10 cellular contexts compared by ENCODE assay signal in the genomic region with DNA sequence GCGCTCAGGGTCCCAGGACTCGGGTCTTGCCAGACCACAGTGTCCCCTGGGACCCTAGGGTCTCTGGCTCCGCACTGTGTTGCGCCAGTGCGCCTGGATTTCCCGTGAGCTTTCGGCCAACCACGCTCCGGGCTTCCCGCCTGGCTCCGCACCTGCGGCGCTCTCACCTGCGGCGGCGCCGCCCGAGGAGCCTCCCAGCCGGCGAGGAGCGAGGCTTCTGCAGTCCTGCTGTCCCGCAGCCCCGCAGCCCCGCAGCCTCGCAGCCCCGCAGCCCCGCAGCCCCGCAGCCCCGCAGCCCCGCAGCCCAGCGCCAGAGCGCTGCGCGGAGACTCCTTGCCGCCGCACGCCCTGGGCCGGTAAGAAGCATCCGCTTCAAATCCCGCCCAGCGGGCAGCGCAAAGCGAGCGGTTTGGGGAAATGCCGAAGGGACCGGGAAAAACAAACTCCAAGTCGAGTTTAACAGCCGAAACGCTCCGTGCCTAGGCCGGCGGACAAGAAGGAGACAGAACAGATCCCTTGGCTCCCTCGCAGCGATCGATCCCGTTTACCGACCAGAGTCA. TPM values are rescaled to one million over a fixed set of nuclear protein-coding genes. Genes with fewer than 3 reads are reported as not detected.
DNase-seq lines count a peak whose midpoint lies in the region; TF ChIP-seq lines count a peak whose summit lies in the region.
"Had no signal": no experiment of that assay in that cellular context is flagged by ENCODE, and none has a peak within 500 bp of the region (broad histone marks: within the 10 kb centered on the region; RNA-seq: fewer than 3 reads in every experiment).

No MANE protein-coding gene starts in this region.

- no peak overlapping the region for H3K27ac ChIP-seq in osteoblast (ENCODE audit: low read depth, low read length)

- H3K4me3 ChIP-seq in AG09309 (ENCODE audit: control insufficient read depth, low read depth, low read length), result peak overlapping the region; percentile 40
- H3K4me3 ChIP-seq in choroid plexus epithelial cell (ENCODE audit: low read depth, low read length), result peak overlapping the region; percentile 8
- H3K4me3 ChIP-seq in osteoblast (ENCODE audit: insufficient read depth, low read length), result peak overlapping the region; percentile 62

- peak overlapping the region; percentile 54 for H2AFZ ChIP-seq in osteoblast (ENCODE audit: low read length)

- peak overlapping the region; percentile 73 for H3K4me2 ChIP-seq in osteoblast (ENCODE audit: insufficient read depth, low read length)

- no peaks in the 10 kb centered on the region for H3K9me3 ChIP-seq in osteoblast (ENCODE audit: low read depth, low read length)

- H4K20me1 ChIP-seq in osteoblast (ENCODE audit: insufficient read depth, low read length), result no peaks in the 10 kb centered on the region

- no peak for DNase-seq in AG09309 (ENCODE audit: low read depth)
- peak; percentile 41 for DNase-seq in GM20000 (ENCODE audit: low spot score)
- no peak for DNase-seq in choroid plexus epithelial cell (ENCODE audit: low read depth)
- peak; percentile 95 for DNase-seq in osteoblast (ENCODE audit: insufficient read length, low spot score, missing footprints)
- no peak for DNase-seq in cerebellum (ENCODE audit: low spot score)
- no peak for DNase-seq in H4 (ENCODE audit: low spot score)
- no peak for DNase-seq in NOMO-1 treated with DMSO at 0.1 percent for 48 hours (lab: John Stamatoyannopoulos, UW; ENCODE audit: unreplicated experiment)
- DNase-seq in iPS-NIHi11 (ENCODE audit: low spot score), result no peak
- DNase-seq: activated effector memory CD4-positive, alpha-beta T cell treated with Interleukin-2 at 50 U/mL for 16 hours; SW 1271 had no signal

- TF ChIP-seq CTCF in AG09309 (IDR thresholded peaks at IDR 0.05; ENCODE audit: control insufficient read depth, insufficient read depth, low read depth, low read length, missing control alignments), result no peak
- no peak for TF ChIP-seq CTCF in GM20000 (IDR thresholded peaks at IDR 0.05; ENCODE audit: extremely low read depth, missing control alignments)
- TF ChIP-seq CTCF in choroid plexus epithelial cell (conservative IDR thresholded peaks at IDR 0.05; ENCODE audit: low read depth, low read length), result no peak
- no peak for TF ChIP-seq CTCF in osteoblast (IDR thresholded peaks at IDR 0.05; ENCODE audit: extremely low read depth, low read depth, low read length)

- H3K36me3 ChIP-seq in osteoblast (ENCODE audit: insufficient read depth, low read length), result no peaks in the 10 kb centered on the region

- H3K4me1 ChIP-seq in osteoblast (ENCODE audit: insufficient read depth, low read length), result peaks cover 5% of the 10 kb centered on the region

- peaks cover 93% of the 10 kb centered on the region for H3K27me3 ChIP-seq in osteoblast (ENCODE audit: insufficient read depth, low read length)

- H3K79me2 ChIP-seq in osteoblast (ENCODE audit: insufficient read depth, low read length), result no peaks in the 10 kb centered on the region

RNA-seq across cellular contexts. Expression of a gene that starts 0.9 kb away (rescaled TPM):
- total RNA-seq in osteoblast (under 0.01 and 0.29 TPM in 2 replicates), cerebellum (4.4 TPM)
- total RNA-seq in H4 (2014; rRNA removed; shearing (Covaris generic)), result 2.5 and 2.9 TPM in 2 replicates

Comparison
In these comparisons a context has a peak if more than half of its experiments do, and no peak if none do; other contexts are left out.
1. DNase-seq: peak in GM20000 (single experiment) and osteoblast (single experiment); none in AG09309 (single experiment), choroid plexus epithelial cell (single experiment), cerebellum (single experiment), H4 (single experiment), NOMO-1 treated with DMSO at 0.1 percent for 48 hours (single experiment) and iPS-NIHi11 (single experiment).
2. H3K4me3 ChIP-seq: peak in every context shown above with its lines; median percentile 62 in osteoblast; 40 in AG09309; 8 in choroid plexus epithelial cell.